Comparison of ENCODE assay signal across 19 cellular contexts in the genomic region with DNA sequence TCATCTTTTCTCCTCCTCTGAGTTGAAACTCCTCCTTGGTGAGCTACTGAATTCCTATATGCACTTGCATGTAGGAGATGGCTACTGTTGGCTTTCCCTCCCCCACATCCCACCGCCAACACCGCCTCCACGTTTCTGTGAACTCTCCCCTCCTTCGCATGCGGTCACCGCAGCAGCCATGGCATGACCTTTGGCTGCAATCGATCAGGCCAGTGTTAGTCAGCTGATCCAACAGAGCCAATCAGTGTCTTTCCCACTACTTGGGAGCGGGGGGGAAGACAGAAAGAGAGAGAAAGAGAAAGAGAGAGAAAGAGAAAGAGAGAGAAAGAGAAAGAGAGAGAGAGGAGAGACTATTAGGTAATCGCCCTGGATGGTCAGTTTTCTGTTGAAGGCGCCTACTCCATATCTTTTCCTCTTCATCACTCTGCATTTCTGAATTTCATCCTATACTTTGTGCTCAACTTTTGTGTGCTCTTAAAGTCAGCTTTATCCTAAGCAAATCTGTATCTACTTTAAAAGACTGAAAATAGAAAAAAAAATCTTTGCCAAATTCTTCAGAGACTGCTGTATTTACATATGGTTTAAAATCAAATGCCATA. TPM values are rescaled to one million over a fixed set of nuclear protein-coding genes. Genes with fewer than 3 reads are reported as not detected.
"Had no signal": no experiment of that assay in that cellular context is flagged by ENCODE, and none has a peak within 500 bp of the region (broad histone marks: within the 10 kb centered on the region; RNA-seq: fewer than 3 reads in every experiment).

No MANE protein-coding gene starts in this region.

- H3K36me3 Mint-ChIP-seq: activated CD4-positive, alpha-beta memory T cell treated with anti-CD3 and anti-CD28 coated beads for 36 hours; activated naive CD4-positive, alpha-beta T cell treated with anti-CD3 and anti-CD28 coated beads, Interleukin-2, amount 50 U/mL, for 72 hours; natural killer cell treated with Interleukin-12 subunit alpha and Interleukin-12 subunit beta and Interleukin-15 and Interleukin-18, amount 100 ng/mL, for 72 hours; T-cell; type B pancreatic cell had no signal

- H3K4me3 ChIP-seq: cardiac muscle cell had no signal

- H3K27ac ChIP-seq: cardiac muscle cell had no signal

- FAIRE-seq: keratinocyte had no signal

- ATAC-seq: activated CD4-positive, alpha-beta T cell treated with anti-CD3 and anti-CD28 coated beads for 36 hours; activated naive CD4-positive, alpha-beta T cell treated with anti-CD3 and anti-CD28 coated beads, Interleukin-2, amount 50 U/mL, for 72 hours; left ventricle myocardium superior; natural killer cell treated with Interleukin-12 subunit alpha and Interleukin-12 subunit beta and Interleukin-15 and Interleukin-18, amount 100 ng/mL, for 72 hours; T-cell had no signal

- H3K27ac Mint-ChIP-seq: activated CD4-positive, alpha-beta memory T cell treated with anti-CD3 and anti-CD28 coated beads for 36 hours; activated CD4-positive, alpha-beta T cell treated with anti-CD3 and anti-CD28 coated beads for 36 hours; activated naive CD4-positive, alpha-beta T cell treated with anti-CD3 and anti-CD28 coated beads, Interleukin-2, amount 50 U/mL, for 72 hours; activated T-cell treated with anti-CD3 and anti-CD28 coated beads, Interleukin-2, amount 50 U/mL, for 24 hours; natural killer cell treated with Interleukin-12 subunit alpha and Interleukin-12 subunit beta and Interleukin-15 and Interleukin-18, amount 100 ng/mL, for 72 hours; T-cell; type B pancreatic cell had no signal

- H3K9me3 Mint-ChIP-seq: activated CD4-positive, alpha-beta memory T cell treated with anti-CD3 and anti-CD28 coated beads for 36 hours; activated naive CD4-positive, alpha-beta T cell treated with anti-CD3 and anti-CD28 coated beads, Interleukin-2, amount 50 U/mL, for 72 hours; activated T-cell treated with anti-CD3 and anti-CD28 coated beads, Interleukin-2, amount 50 U/mL, for 24 hours; natural killer cell treated with Interleukin-12 subunit alpha and Interleukin-12 subunit beta and Interleukin-15 and Interleukin-18, amount 100 ng/mL, for 72 hours; T-cell; type B pancreatic cell had no signal

- H3K4me3 Mint-ChIP-seq: activated CD4-positive, alpha-beta memory T cell treated with anti-CD3 and anti-CD28 coated beads for 36 hours; activated CD4-positive, alpha-beta T cell treated with anti-CD3 and anti-CD28 coated beads for 36 hours; activated T-cell treated with anti-CD3 and anti-CD28 coated beads, Interleukin-2, amount 50 U/mL, for 24 hours; natural killer cell treated with Interleukin-12 subunit alpha and Interleukin-12 subunit beta and Interleukin-15 and Interleukin-18, amount 100 ng/mL, for 72 hours; T-cell; type B pancreatic cell had no signal

- DNase-seq: activated CD4-positive, alpha-beta memory T cell treated with anti-CD3 and anti-CD28 coated beads for 36 hours; activated CD4-positive, alpha-beta T cell treated with anti-CD3 and anti-CD28 coated beads for 36 hours; activated T-cell treated with anti-CD3 and anti-CD28 coated beads, Interleukin-2, amount 50 U/mL, for 24 hours; left ventricle myocardium superior; mesendoderm; nucleus accumbens; stimulated activated CD4-positive, alpha-beta T cell treated with anti-CD3 and anti-CD28 coated beads, Interleukin-4, amount 100 ng/mL, for 4 hours; stimulated activated CD8-positive, alpha-beta memory T cell treated with anti-CD3 and anti-CD28 coated beads, Interleukin-4, amount 100 ng/mL, for 48 hours; stimulated activated naive CD4-positive, alpha-beta T cell treated with Interleukin-2 at 50 U/mL for 16 hours; T-cell; T-helper 9 cell had no signal

- H3K4me1 Mint-ChIP-seq: activated CD4-positive, alpha-beta T cell treated with anti-CD3 and anti-CD28 coated beads for 36 hours; T-cell had no signal

- H3K36me3 ChIP-seq: cardiac muscle cell had no signal

- H3K27me3 ChIP-seq: cardiac muscle cell had no signal

RNA-seq across cellular contexts. Expression of a gene that starts 41.8 kb away (rescaled TPM):
- total RNA-seq: activated CD4-positive, alpha-beta memory T cell treated with anti-CD3 and anti-CD28 coated beads for 36 hours; activated CD4-positive, alpha-beta T cell treated with anti-CD3 and anti-CD28 coated beads for 36 hours; activated naive CD4-positive, alpha-beta T cell treated with anti-CD3 and anti-CD28 coated beads, Interleukin-2, amount 50 U/mL, for 72 hours; cardiac muscle cell; epithelial cell of proximal tubule; skeletal muscle tissue; temporal lobe had no signal
- polyA plus RNA-seq: keratinocyte had no signal
